24 cellular contexts compared by ENCODE assay signal in genomic region chrX:149497054-149497453, GRCh38. TPM values are rescaled to one million over a fixed set of nuclear protein-coding genes. Genes with fewer than 3 reads are reported as not detected.
"Had no signal": no experiment of that assay in that cellular context is flagged by ENCODE, and none has a peak within 500 bp of the region (broad histone marks: within the 10 kb centered on the region; RNA-seq: fewer than 3 reads in every experiment).

No MANE protein-coding gene starts in this region.

- H3K4me3 Mint-ChIP-seq: activated CD4-positive, alpha-beta memory T cell treated with anti-CD3 and anti-CD28 coated beads for 36 hours; activated CD4-positive, alpha-beta T cell treated with anti-CD3 and anti-CD28 coated beads for 36 hours; activated naive CD8-positive, alpha-beta T cell; activated T-helper 1 cell treated with anti-CD3 and anti-CD28 coated beads, Interleukin-12 subunit alpha, Interleukin-12 subunit beta, Interleukin-2, Interleukin-4 antibody, amounts not matched to agents 30 ng/mL and 10 ng/mL and 1 ng/mL, durations not matched to agents 14 hours and 24 hours and 36 hours; endodermal cell; naive thymus-derived CD8-positive, alpha-beta T cell; stimulated activated naive B cell treated with anti-CD40 and anti-IgM and Interleukin-4, amounts not matched to agents 10 μg/mL and 1 μg/mL and 100 μg/mL, for 72 hours; WTC11 had no signal

- H3K27ac Mint-ChIP-seq: activated CD4-positive, alpha-beta T cell treated with anti-CD3 and anti-CD28 coated beads for 36 hours; endodermal cell; stimulated activated naive B cell treated with anti-CD40 and anti-IgM and Interleukin-4, amounts not matched to agents 10 μg/mL and 1 μg/mL and 100 μg/mL, for 72 hours; WTC11 had no signal

- H3K36me3 ChIP-seq: ovary had no signal

- H3K27ac ChIP-seq: dorsolateral prefrontal cortex, gastrocnemius medialis, ovary, spleen, thoracic aorta, upper lobe of left lung had no signal

- H3K9me3 Mint-ChIP-seq: activated CD4-positive, alpha-beta memory T cell treated with anti-CD3 and anti-CD28 coated beads for 36 hours; activated T-helper 1 cell treated with anti-CD3 and anti-CD28 coated beads, Interleukin-12 subunit alpha, Interleukin-12 subunit beta, Interleukin-2, Interleukin-4 antibody, amounts not matched to agents 30 ng/mL and 10 ng/mL and 1 ng/mL, durations not matched to agents 14 hours and 24 hours and 36 hours; naive thymus-derived CD8-positive, alpha-beta T cell; stimulated activated naive B cell treated with anti-CD40 and anti-IgM and Interleukin-4, amounts not matched to agents 10 μg/mL and 1 μg/mL and 100 μg/mL, for 72 hours; WTC11 had no signal

- H3K27me3 ChIP-seq: gastrocnemius medialis, ovary, spleen, upper lobe of left lung had no signal

- H3K4me1 Mint-ChIP-seq: endodermal cell, WTC11 had no signal

- ATAC-seq: activated CD4-positive, alpha-beta T cell treated with anti-CD3 and anti-CD28 coated beads for 36 hours; gastrocnemius medialis; left ventricle myocardium superior; naive thymus-derived CD8-positive, alpha-beta T cell; sciatic nerve; stimulated activated naive B cell treated with anti-CD40 and anti-IgM and Interleukin-4, amounts not matched to agents 10 μg/mL and 1 μg/mL and 100 μg/mL, for 72 hours; WTC11 had no signal

- H3K4me3 ChIP-seq: dorsolateral prefrontal cortex, gastrocnemius medialis, ovary, spleen, thoracic aorta, upper lobe of left lung had no signal

- H3K27me3 Mint-ChIP-seq: activated CD4-positive, alpha-beta memory T cell treated with anti-CD3 and anti-CD28 coated beads for 36 hours; activated CD4-positive, alpha-beta T cell treated with anti-CD3 and anti-CD28 coated beads for 36 hours; activated naive CD8-positive, alpha-beta T cell; naive thymus-derived CD8-positive, alpha-beta T cell; stimulated activated naive B cell treated with anti-CD40 and anti-IgM and Interleukin-4, amounts not matched to agents 10 μg/mL and 1 μg/mL and 100 μg/mL, for 72 hours had no signal

- H3K4me1 ChIP-seq: upper lobe of left lung had no signal

- H3K9me3 ChIP-seq: gastrocnemius medialis, ovary, spleen, thoracic aorta, upper lobe of left lung had no signal

- DNase-seq: activated CD4-positive, alpha-beta memory T cell treated with anti-CD3 and anti-CD28 coated beads for 36 hours; activated CD4-positive, alpha-beta T cell treated with anti-CD3 and anti-CD28 coated beads for 36 hours; activated T-cell treated with anti-CD3 and anti-CD28 coated beads for 4 hours; dorsolateral prefrontal cortex; endodermal cell; erythroblast; gastrocnemius medialis; head of caudate nucleus; kidney glomerular epithelial cell; left ventricle myocardium superior; mesendoderm; naive thymus-derived CD8-positive, alpha-beta T cell; ovary; spleen; stimulated activated CD4-positive, alpha-beta T cell treated with anti-CD3 and anti-CD28 coated beads, Interleukin-4, amount 100 ng/mL, for 4 hours; stimulated activated naive B cell treated with anti-CD40 and anti-IgM and Interleukin-4, amounts not matched to agents 10 μg/mL and 1 μg/mL and 100 μg/mL, for 72 hours; upper lobe of left lung had no signal

- H3K36me3 Mint-ChIP-seq: activated naive CD8-positive, alpha-beta T cell had no signal

RNA-seq across cellular contexts. Expression of gene HSFX3, which starts 52.7 kb away (rescaled TPM):
- total RNA-seq: activated CD4-positive, alpha-beta memory T cell treated with anti-CD3 and anti-CD28 coated beads for 36 hours; activated CD4-positive, alpha-beta T cell treated with anti-CD3 and anti-CD28 coated beads for 36 hours; activated T-helper 1 cell treated with anti-CD3 and anti-CD28 coated beads, Interleukin-12 subunit alpha, Interleukin-12 subunit beta, Interleukin-2, Interleukin-4 antibody, amounts not matched to agents 30 ng/mL and 10 ng/mL and 1 ng/mL, durations not matched to agents 14 hours and 24 hours and 36 hours; endodermal cell; gastrocnemius medialis; left ventricle myocardium superior; mucosa of gallbladder; naive thymus-derived CD8-positive, alpha-beta T cell; ovary; pulmonary artery endothelial cell; sciatic nerve; spleen; thoracic aorta; upper lobe of left lung; WTC11 had no signal
- polyA plus RNA-seq: naive thymus-derived CD8-positive, alpha-beta T cell; ovary had no signal
